28 cellular contexts compared by ENCODE assay signal in genomic region chr13:106961219-106961618, GRCh38.
"Had no signal": no experiment of that assay in that cellular context is flagged by ENCODE, and none has a peak within 500 bp of the region (broad histone marks: within the 10 kb centered on the region; RNA-seq: fewer than 3 reads in every experiment).

No MANE protein-coding gene starts in this region.

- H3K27me3 ChIP-seq: esophagus muscularis mucosa, foreskin keratinocyte, gastrocnemius medialis had no signal

- H3K9me3 Mint-ChIP-seq: activated CD4-positive, alpha-beta memory T cell treated with anti-CD3 and anti-CD28 coated beads for 36 hours; activated CD4-positive, alpha-beta T cell treated with anti-CD3 and anti-CD28 coated beads, Interleukin-2, amount 10 ng/mL, durations not matched to agents 24 days and 14 days; activated T-helper 1 cell treated with anti-CD3 and anti-CD28 coated beads, Interleukin-12 subunit alpha, Interleukin-12 subunit beta, Interleukin-2, Interleukin-4 antibody, amounts not matched to agents 30 ng/mL and 10 ng/mL and 1 ng/mL, durations not matched to agents 14 hours and 24 hours and 36 hours; activated T-helper 2 cell treated with anti-CD3 and anti-CD28 coated beads, Interferon-gamma antibody, Interleukin-2, Interleukin-4, amounts not matched to agents 10 μg/mL and 5 μg/mL and 100 μg/mL, durations not matched to agents 14 hours and 24 hours and 36 hours had no signal

- H3K36me3 Mint-ChIP-seq: activated CD4-positive, alpha-beta memory T cell treated with anti-CD3 and anti-CD28 coated beads for 36 hours; activated CD8-positive, alpha-beta memory T cell treated with anti-CD3 and anti-CD28 coated beads, Interleukin-2, amount 10 ng/mL, durations not matched to agents 7 days and 5 days; activated naive CD4-positive, alpha-beta T cell treated with anti-CD3 and anti-CD28 coated beads, Interleukin-2, amount 10 ng/mL, durations not matched to agents 7 days and 5 days; activated naive CD8-positive, alpha-beta T cell had no signal

- H3K4me3 ChIP-seq: esophagus muscularis mucosa, gastrocnemius medialis had no signal

- ATAC-seq: activated CD4-positive, alpha-beta T cell treated with anti-CD3 and anti-CD28 coated beads for 36 hours; activated CD8-positive, alpha-beta memory T cell treated with anti-CD3 and anti-CD28 coated beads, Interleukin-2, amount 10 ng/mL, durations not matched to agents 7 days and 5 days; activated CD8-positive, alpha-beta T cell treated with anti-CD3 and anti-CD28 coated beads, Interleukin-2, amount 10 ng/mL, durations not matched to agents 7 days and 5 days; effector memory CD8-positive, alpha-beta T cell; foreskin keratinocyte; gastrocnemius medialis had no signal

- H3K27ac ChIP-seq: esophagus muscularis mucosa, foreskin keratinocyte, gastrocnemius medialis had no signal

- H3K4me1 ChIP-seq: esophagus muscularis mucosa, foreskin keratinocyte, gastrocnemius medialis had no signal

- H3K27ac Mint-ChIP-seq: activated CD4-positive, alpha-beta memory T cell treated with anti-CD3 and anti-CD28 coated beads for 36 hours; activated CD4-positive, alpha-beta T cell treated with anti-CD3 and anti-CD28 coated beads for 36 hours; activated CD4-positive, alpha-beta T cell treated with anti-CD3 and anti-CD28 coated beads, Interleukin-2, amount 10 ng/mL, durations not matched to agents 24 days and 14 days; activated CD8-positive, alpha-beta memory T cell treated with anti-CD3 and anti-CD28 coated beads, Interleukin-2, amount 10 ng/mL, durations not matched to agents 7 days and 5 days; activated CD8-positive, alpha-beta T cell treated with anti-CD3 and anti-CD28 coated beads, Interleukin-2, amount 10 ng/mL, durations not matched to agents 7 days and 5 days; activated naive CD8-positive, alpha-beta T cell; activated T-helper 1 cell treated with anti-CD3 and anti-CD28 coated beads, Interleukin-12 subunit alpha, Interleukin-12 subunit beta, Interleukin-2, Interleukin-4 antibody, amounts not matched to agents 30 ng/mL and 10 ng/mL and 1 ng/mL, durations not matched to agents 14 hours and 24 hours and 36 hours; activated T-helper 2 cell treated with anti-CD3 and anti-CD28 coated beads, Interferon-gamma antibody, Interleukin-2, Interleukin-4, amounts not matched to agents 10 μg/mL and 5 μg/mL and 100 μg/mL, durations not matched to agents 14 hours and 24 hours and 36 hours; effector memory CD8-positive, alpha-beta T cell had no signal

- DNase-seq: activated CD4-positive, alpha-beta memory T cell treated with anti-CD3 and anti-CD28 coated beads for 36 hours; activated CD4-positive, alpha-beta T cell treated with anti-CD3 and anti-CD28 coated beads for 36 hours; activated CD4-positive, alpha-beta T cell treated with anti-CD3 and anti-CD28 coated beads, Interleukin-2, amount 10 ng/mL, durations not matched to agents 24 days and 14 days; activated CD4-positive, CD25-positive, alpha-beta regulatory T cell; activated CD4-positive, CD25-positive, alpha-beta regulatory T cell treated with anti-CD3 and anti-CD28 coated beads, Interleukin-2, amount 50 U/mL, for 72 hours; activated CD8-positive, alpha-beta memory T cell treated with anti-CD3 and anti-CD28 coated beads, Interleukin-2, amount 10 ng/mL, durations not matched to agents 7 days and 5 days; activated CD8-positive, alpha-beta memory T cell treated with anti-CD3 and anti-CD28 coated beads, Interleukin-2, amount 50 U/mL, for 4 hours; activated CD8-positive, alpha-beta T cell treated with anti-CD3 and anti-CD28 coated beads, Interleukin-2, amount 10 ng/mL, durations not matched to agents 7 days and 5 days; activated gamma-delta T cell; activated naive CD4-positive, alpha-beta T cell; activated naive CD4-positive, alpha-beta T cell treated with anti-CD3 and anti-CD28 coated beads, Interleukin-2, amount 10 ng/mL, durations not matched to agents 7 days and 5 days; activated T-cell treated with anti-CD3 and anti-CD28 coated beads, Interleukin-2, amount 50 U/mL, for 1 hour; activated T-cell treated with anti-CD3 and anti-CD28 coated beads, Interleukin-2, amount 50 U/mL, for 48 hours; amniotic stem cell; caudate nucleus; cortex of kidney; dermis blood vessel endothelial cell; effector CD4-positive, alpha-beta T cell; effector memory CD8-positive, alpha-beta T cell; erythroblast; foreskin keratinocyte; gastrocnemius medialis; glutamatergic neuron; T-helper 2 cell had no signal

- H3K4me3 Mint-ChIP-seq: activated CD4-positive, alpha-beta memory T cell treated with anti-CD3 and anti-CD28 coated beads for 36 hours; activated CD4-positive, alpha-beta T cell treated with anti-CD3 and anti-CD28 coated beads for 36 hours; activated CD4-positive, alpha-beta T cell treated with anti-CD3 and anti-CD28 coated beads, Interleukin-2, amount 10 ng/mL, durations not matched to agents 24 days and 14 days; activated CD8-positive, alpha-beta memory T cell treated with anti-CD3 and anti-CD28 coated beads, Interleukin-2, amount 10 ng/mL, durations not matched to agents 7 days and 5 days; activated CD8-positive, alpha-beta T cell treated with anti-CD3 and anti-CD28 coated beads, Interleukin-2, amount 10 ng/mL, durations not matched to agents 7 days and 5 days; activated naive CD4-positive, alpha-beta T cell treated with anti-CD3 and anti-CD28 coated beads, Interleukin-2, amount 10 ng/mL, durations not matched to agents 7 days and 5 days; activated naive CD8-positive, alpha-beta T cell; activated T-helper 1 cell treated with anti-CD3 and anti-CD28 coated beads, Interleukin-12 subunit alpha, Interleukin-12 subunit beta, Interleukin-2, Interleukin-4 antibody, amounts not matched to agents 30 ng/mL and 10 ng/mL and 1 ng/mL, durations not matched to agents 14 hours and 24 hours and 36 hours; effector memory CD8-positive, alpha-beta T cell had no signal

- H3K9me3 ChIP-seq: esophagus muscularis mucosa, gastrocnemius medialis had no signal

- H3K27me3 Mint-ChIP-seq: activated CD4-positive, alpha-beta memory T cell treated with anti-CD3 and anti-CD28 coated beads for 36 hours; activated CD4-positive, alpha-beta T cell treated with anti-CD3 and anti-CD28 coated beads, Interleukin-2, amount 10 ng/mL, durations not matched to agents 24 days and 14 days; activated CD8-positive, alpha-beta memory T cell treated with anti-CD3 and anti-CD28 coated beads, Interleukin-2, amount 10 ng/mL, durations not matched to agents 7 days and 5 days; activated naive CD4-positive, alpha-beta T cell treated with anti-CD3 and anti-CD28 coated beads, Interleukin-2, amount 10 ng/mL, durations not matched to agents 7 days and 5 days; activated naive CD8-positive, alpha-beta T cell; effector memory CD8-positive, alpha-beta T cell had no signal

- H3K4me1 Mint-ChIP-seq: activated CD4-positive, alpha-beta T cell treated with anti-CD3 and anti-CD28 coated beads for 36 hours; activated CD4-positive, alpha-beta T cell treated with anti-CD3 and anti-CD28 coated beads, Interleukin-2, amount 10 ng/mL, durations not matched to agents 24 days and 14 days; activated CD8-positive, alpha-beta memory T cell treated with anti-CD3 and anti-CD28 coated beads, Interleukin-2, amount 10 ng/mL, durations not matched to agents 7 days and 5 days; activated naive CD4-positive, alpha-beta T cell treated with anti-CD3 and anti-CD28 coated beads, Interleukin-2, amount 10 ng/mL, durations not matched to agents 7 days and 5 days had no signal

- H3K36me3 ChIP-seq: esophagus muscularis mucosa, gastrocnemius medialis had no signal
